In genomic region chr12:7944760-7945159, GRCh38 we compare ENCODE assay signal across 1 cellular context. TPM values are rescaled to one million over a fixed set of nuclear protein-coding genes. Genes with fewer than 3 reads are reported as not detected.
"Had no signal": no experiment of that assay in that cellular context is flagged by ENCODE, and none has a peak within 500 bp of the region (broad histone marks: within the 10 kb centered on the region; RNA-seq: fewer than 3 reads in every experiment).

No MANE protein-coding gene starts in this region.

RNA-seq across cellular contexts. Expression of gene SLC2A3, which starts 8.8 kb away (rescaled TPM):
- total RNA-seq: PC-3 had no signal
